ENCODE assay signal across 15 cellular contexts in the genomic region with DNA sequence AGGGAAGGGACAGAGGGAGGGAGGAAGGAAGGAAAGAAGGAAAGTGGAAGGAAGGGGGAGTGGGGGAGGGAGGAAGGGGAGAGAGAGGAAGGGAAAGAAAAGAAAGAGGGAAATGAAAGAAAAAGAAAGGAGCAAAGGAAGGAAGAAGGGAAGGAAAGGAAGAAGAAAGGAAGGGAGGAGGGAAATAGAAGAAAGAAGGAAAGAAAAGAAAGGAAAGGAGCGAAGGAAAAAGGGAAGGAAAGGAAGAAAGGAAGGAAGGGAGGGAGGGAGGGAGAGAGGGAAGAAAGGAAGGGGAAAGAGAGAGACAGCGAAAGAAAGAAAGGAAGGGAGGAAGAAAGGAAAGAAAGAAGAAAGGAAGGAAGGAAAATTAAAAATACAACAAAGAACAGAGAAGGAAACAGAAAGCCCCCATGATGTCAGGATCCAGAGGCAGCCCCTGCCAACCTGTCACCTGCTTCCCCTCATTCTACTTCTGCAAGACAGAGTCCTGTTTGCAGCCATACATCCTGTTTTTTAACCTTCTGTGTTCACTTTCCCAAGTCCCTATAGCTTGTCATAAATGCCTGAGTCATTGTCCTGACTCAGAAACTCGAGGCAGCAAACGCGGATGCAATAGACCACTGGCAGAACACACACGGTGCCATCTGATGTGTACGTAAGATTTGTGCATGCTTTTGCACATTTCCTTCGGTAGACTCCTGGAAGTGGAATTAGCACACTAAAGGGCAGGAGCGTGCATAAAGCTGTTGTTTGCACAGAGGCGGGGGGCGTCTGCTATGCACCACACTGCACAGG.
A peak's percentile ranks its signal among the peaks of the same experiment; 100 is the strongest.
DNase-seq lines count a peak whose midpoint lies in the region; FAIRE-seq and TF ChIP-seq lines count a peak whose summit lies in the region.
"Had no signal": no experiment of that assay in that cellular context is flagged by ENCODE, and none has a peak within 500 bp of the region (broad histone marks: within the 10 kb centered on the region; RNA-seq: fewer than 3 reads in every experiment).

No MANE protein-coding gene starts in this region.

- no peak overlapping the region for H3K27ac Mint-ChIP-seq in MCF 10A (ENCODE audit: low read depth, unreplicated experiment)
- H3K27ac Mint-ChIP-seq in endodermal cell, result no peak overlapping the region

- H3K4me1 ChIP-seq in breast epithelium, result no peaks in the 10 kb centered on the region
- H3K4me1 ChIP-seq in endodermal cell (ENCODE audit: control insufficient read depth, insufficient read depth, low read length), result no peaks in the 10 kb centered on the region
- H3K4me1 ChIP-seq: Peyer's patch had no signal

- H3K27me3 ChIP-seq in breast epithelium, result no peaks in the 10 kb centered on the region
- H3K27me3 ChIP-seq in endodermal cell (ENCODE audit: control insufficient read depth, insufficient read depth, low read length, poor library complexity, severe bottlenecking), result no peaks in the 10 kb centered on the region
- H3K27me3 ChIP-seq: Peyer's patch had no signal

- intact Hi-C loops in MCF 10A (cut with micrococcal nuclease), result no loop called here
- intact Hi-C loops in breast epithelium (cut with DNase I; ENCODE audit: low total_unique reads), result no loop called here

- H3K4me3 ChIP-seq in breast epithelium (no peak overlapping the region), endodermal cell (ENCODE audit: low read length) (no peak overlapping the region)
- H3K4me3 ChIP-seq: Peyer's patch had no signal

- H3K36me3 Mint-ChIP-seq in MCF 10A (ENCODE audit: insufficient read depth, unreplicated experiment) (no peaks in the 10 kb centered on the region), endodermal cell (ENCODE audit: low read depth) (peaks cover 15% of the 10 kb centered on the region)

- H3K4me3 Mint-ChIP-seq in MCF 10A (ENCODE audit: unreplicated experiment) (no peak overlapping the region), endodermal cell (no peak overlapping the region)
- H3K4me3 Mint-ChIP-seq: neural crest cell had no signal

- H3K9ac ChIP-seq in endodermal cell (ENCODE audit: extremely low read depth, low read length, poor library complexity, severe bottlenecking), result no peak overlapping the region

- 86 to 89% methylated on average over 10 to 11 of the region's 11 CpGs for WGBS in endodermal cell (ENCODE audit: insufficient coverage in 1 of 2, insufficient read length in 1 of 2), 2 experiments

- H3K36me3 ChIP-seq in breast epithelium (no peaks in the 10 kb centered on the region), endodermal cell (ENCODE audit: control insufficient read depth, insufficient read depth, low read length) (peaks cover 8% of the 10 kb centered on the region)
- H3K36me3 ChIP-seq: Peyer's patch had no signal

- H3K9me3 ChIP-seq in breast epithelium, result no peaks in the 10 kb centered on the region
- no peaks in the 10 kb centered on the region for H3K9me3 ChIP-seq in endodermal cell (ENCODE audit: control insufficient read depth, low read length)
- H3K9me3 ChIP-seq: Peyer's patch had no signal

- peaks cover 58% of the 10 kb centered on the region for H3K9me3 Mint-ChIP-seq in MCF 10A (ENCODE audit: unreplicated experiment)
- no peaks in the 10 kb centered on the region for H3K9me3 Mint-ChIP-seq in endodermal cell
- H3K9me3 Mint-ChIP-seq: neural crest cell had no signal

- DNase-seq in MCF 10A (ENCODE audit: unreplicated experiment) (peak; percentile 39), breast epithelium (ENCODE audit: low spot score in 2 of 2) (no peak), RKO (ENCODE audit: low spot score) (peak; percentile 72), endodermal cell (peak; percentile 34), urothelium cell line (ENCODE audit: low spot score) (peak; percentile 43), AG08396 (ENCODE audit: low spot score) (no peak), DMS79 treated with DMSO at 0.1 percent for 48 hours (lab: John Stamatoyannopoulos, UW) (no peak), NCI-H446 (lab: John Stamatoyannopoulos, UW) (no peak)
- DNase-seq: activated gamma-delta T cell, kidney glomerular epithelial cell, Peyer's patch had no signal

- no peak for TF ChIP-seq POLR2A in breast epithelium (IDR thresholded peaks at IDR 0.05)

- POLR2A ChIA-PET in MCF 10A (lab: Yijun Ruan, JAX), result no interaction called here

- FAIRE-seq in urothelium cell line (lab: Jason Lieb, UNC), result no peak
- FAIRE-seq: colon, frontal cortex had no signal

- no peaks in the 10 kb centered on the region for H3K4me1 Mint-ChIP-seq in MCF 10A (ENCODE audit: insufficient read depth, unreplicated experiment)
- no peaks in the 10 kb centered on the region for H3K4me1 Mint-ChIP-seq in endodermal cell

- H3K27ac ChIP-seq in breast epithelium (no peak overlapping the region), endodermal cell (ENCODE audit: low read depth, low read length) (no peak overlapping the region)
- H3K27ac ChIP-seq: C4-2B, Peyer's patch had no signal

- no TSS peak for BruUV-seq in MCF 10A (replicated peaks; lab: Mats Ljungman, UMichigan)

- CTCF ChIA-PET in MCF 10A (lab: Yijun Ruan, JAX), result interaction anchor here (0.7 kb wide), 2 partner anchors 100 to 233 kb away, joined by 3 read pairs; no protein-coding TSS in a partner anchor

- no peak for TF ChIP-seq CTCF in MCF 10A (IDR thresholded peaks at IDR 0.05; ENCODE audit: unreplicated experiment)
- TF ChIP-seq CTCF in breast epithelium (IDR thresholded peaks at IDR 0.05), result no peak
- TF ChIP-seq CTCF in endodermal cell (conservative IDR thresholded peaks at IDR 0.05), result no peak

- H3K27me3 Mint-ChIP-seq in MCF 10A (ENCODE audit: insufficient read depth, unreplicated experiment) (no peaks in the 10 kb centered on the region), endodermal cell (ENCODE audit: insufficient read depth) (no peaks in the 10 kb centered on the region)

Comparison
In these comparisons a context has a peak if more than half of its experiments do, and no peak if none do; other contexts are left out.
1. DNase-seq: peak in MCF 10A (single experiment), RKO (single experiment), endodermal cell (single experiment) and urothelium cell line (single experiment); none in breast epithelium (0 of 2), AG08396 (single experiment), DMS79 treated with DMSO at 0.1 percent for 48 hours (single experiment) and NCI-H446 (0 of 2).